Comparison of ENCODE assay signal across 12 cellular contexts in the genomic region with DNA sequence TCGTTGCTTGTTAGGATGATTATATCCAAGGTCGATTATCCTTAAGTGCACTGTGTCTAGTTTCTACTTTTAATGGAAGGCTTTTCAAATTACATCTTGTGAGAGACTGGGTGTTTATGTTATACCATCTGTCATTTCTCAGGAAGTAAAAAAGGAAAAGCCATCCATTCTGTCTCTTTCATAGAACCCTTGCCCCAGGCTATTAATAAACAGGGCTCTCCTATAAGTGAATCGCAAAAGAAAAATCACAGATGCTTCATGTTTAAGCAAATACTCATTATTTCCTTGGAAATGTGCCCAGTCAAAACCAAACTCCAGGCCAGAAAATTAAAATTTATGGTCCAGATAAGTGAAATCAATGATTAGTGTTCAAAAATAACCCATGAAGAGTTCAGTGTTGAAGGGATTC. TPM values are rescaled to one million over a fixed set of nuclear protein-coding genes. Genes with fewer than 3 reads are reported as not detected.
DNase-seq lines count a peak whose midpoint lies in the region; ATAC-seq and TF ChIP-seq lines count a peak whose summit lies in the region.
"Had no signal": no experiment of that assay in that cellular context is flagged by ENCODE, and none has a peak within 500 bp of the region (broad histone marks: within the 10 kb centered on the region; RNA-seq: fewer than 3 reads in every experiment).

No MANE protein-coding gene starts in this region.

- H3K27ac Mint-ChIP-seq in naive thymus-derived CD8-positive, alpha-beta T cell: peak overlapping the region in 2 of 10 donors; percentile 6 to 11
- H3K27ac Mint-ChIP-seq: dendritic cell treated with granulocyte-macrophage colony-stimulating factor and Interleukin-4, amounts not matched to agents 40 ng/mL and 50 ng/mL, for 4 days had no signal

- H3K4me1 ChIP-seq in RWPE2 (ENCODE audit: insufficient read depth, poor library complexity, severe bottlenecking): peaks cover 9% of the 10 kb centered on the region
- H3K4me1 ChIP-seq: Caco-2, transverse colon had no signal

- POLR2A ChIA-PET in naive thymus-derived CD8-positive, alpha-beta T cell (lab: Charles Lee): no interaction called here

- no peaks in the 10 kb centered on the region for H3K27me3 ChIP-seq in RWPE2 (ENCODE audit: insufficient read depth, poor library complexity, severe bottlenecking)
- H3K27me3 ChIP-seq: transverse colon had no signal

- H3K36me3 ChIP-seq in RWPE2 (ENCODE audit: low read depth): no peaks in the 10 kb centered on the region
- H3K36me3 ChIP-seq: transverse colon had no signal

- peaks cover 0 to 16% (median 12%) of the 10 kb centered on the region in 4 donors for H3K4me1 Mint-ChIP-seq in naive thymus-derived CD8-positive, alpha-beta T cell

- H3K4me3 Mint-ChIP-seq in naive thymus-derived CD8-positive, alpha-beta T cell: no peak overlapping the region
- H3K4me3 Mint-ChIP-seq: dendritic cell treated with granulocyte-macrophage colony-stimulating factor and Interleukin-4, amounts not matched to agents 40 ng/mL and 50 ng/mL, for 4 days had no signal

- ATAC-seq in RWPE2 (ENCODE audit: low read depth) (peak; percentile 53), GM21825 (IDR thresholded peaks at IDR 0.05; ENCODE audit: unreplicated experiment) (no peak)
- no peak for ATAC-seq in naive thymus-derived CD8-positive, alpha-beta T cell

- DNase-seq in DMS 273 (lab: John Stamatoyannopoulos, UW; ENCODE audit: unreplicated experiment): peak; percentile 93
- DNase-seq in NCI-H1417 (lab: John Stamatoyannopoulos, UW): peak; percentile 51 to 95 (median 63)
- DNase-seq in RWPE2 (ENCODE audit: low spot score): no peak
- peak; percentile 26 for DNase-seq in iris pigment epithelial cell (ENCODE audit: low read depth)
- DNase-seq in DMS53 treated with DMSO at 0.1 percent for 48 hours (lab: John Stamatoyannopoulos, UW; ENCODE audit: unreplicated experiment): no peak
- DNase-seq in naive thymus-derived CD8-positive, alpha-beta T cell: no peak
- DNase-seq in superior temporal gyrus (ENCODE audit: extremely low spot score): no peak
- DNase-seq: Caco-2, MV-4-11, transverse colon had no signal

- H3K36me3 Mint-ChIP-seq in naive thymus-derived CD8-positive, alpha-beta T cell: peaks cover 20 to 77% (median 40%) of the 10 kb centered on the region in 3 donors

- no peaks in the 10 kb centered on the region for H3K9me3 Mint-ChIP-seq in naive thymus-derived CD8-positive, alpha-beta T cell
- H3K9me3 Mint-ChIP-seq: dendritic cell treated with granulocyte-macrophage colony-stimulating factor and Interleukin-4, amounts not matched to agents 40 ng/mL and 50 ng/mL, for 4 days had no signal

- TF ChIP-seq CTCF in RWPE2 (IDR thresholded peaks at IDR 0.05; ENCODE audit: poor library complexity, severe bottlenecking): no peak

- no peaks in the 10 kb centered on the region for H3K27me3 Mint-ChIP-seq in naive thymus-derived CD8-positive, alpha-beta T cell
- H3K27me3 Mint-ChIP-seq: dendritic cell treated with granulocyte-macrophage colony-stimulating factor and Interleukin-4, amounts not matched to agents 40 ng/mL and 50 ng/mL, for 4 days had no signal

- no peak overlapping the region for H3K4me3 ChIP-seq in RWPE2 (ENCODE audit: severe bottlenecking)
- H3K4me3 ChIP-seq: transverse colon had no signal

- no peak overlapping the region for H3K27ac ChIP-seq in RWPE2 (ENCODE audit: poor library complexity, severe bottlenecking)
- H3K27ac ChIP-seq: transverse colon had no signal

- no peaks in the 10 kb centered on the region for H3K9me3 ChIP-seq in RWPE2 (ENCODE audit: severe bottlenecking)
- H3K9me3 ChIP-seq: Caco-2, transverse colon had no signal

RNA-seq across cellular contexts. Expression of a gene that starts 58.1 kb away (rescaled TPM):
- 10 to 100 TPM; 10.9 to 11.9 TPM for total RNA-seq in naive thymus-derived CD8-positive, alpha-beta T cell
- polyA plus RNA-seq in naive thymus-derived CD8-positive, alpha-beta T cell: 1 to 10 TPM; 4.6 to 6.1 (median 5.0) TPM

Comparison
In these comparisons a context has a peak if more than half of its experiments do, and no peak if none do; other contexts are left out.
1. DNase-seq: peak in DMS 273 (single experiment), NCI-H1417 (3 of 3) and iris pigment epithelial cell (single experiment); none in RWPE2 (single experiment), DMS53 treated with DMSO at 0.1 percent for 48 hours (single experiment), naive thymus-derived CD8-positive, alpha-beta T cell (0 of 10) and superior temporal gyrus (single experiment).